Comparison of ENCODE assay signal across 1 cellular context in the genomic region with DNA sequence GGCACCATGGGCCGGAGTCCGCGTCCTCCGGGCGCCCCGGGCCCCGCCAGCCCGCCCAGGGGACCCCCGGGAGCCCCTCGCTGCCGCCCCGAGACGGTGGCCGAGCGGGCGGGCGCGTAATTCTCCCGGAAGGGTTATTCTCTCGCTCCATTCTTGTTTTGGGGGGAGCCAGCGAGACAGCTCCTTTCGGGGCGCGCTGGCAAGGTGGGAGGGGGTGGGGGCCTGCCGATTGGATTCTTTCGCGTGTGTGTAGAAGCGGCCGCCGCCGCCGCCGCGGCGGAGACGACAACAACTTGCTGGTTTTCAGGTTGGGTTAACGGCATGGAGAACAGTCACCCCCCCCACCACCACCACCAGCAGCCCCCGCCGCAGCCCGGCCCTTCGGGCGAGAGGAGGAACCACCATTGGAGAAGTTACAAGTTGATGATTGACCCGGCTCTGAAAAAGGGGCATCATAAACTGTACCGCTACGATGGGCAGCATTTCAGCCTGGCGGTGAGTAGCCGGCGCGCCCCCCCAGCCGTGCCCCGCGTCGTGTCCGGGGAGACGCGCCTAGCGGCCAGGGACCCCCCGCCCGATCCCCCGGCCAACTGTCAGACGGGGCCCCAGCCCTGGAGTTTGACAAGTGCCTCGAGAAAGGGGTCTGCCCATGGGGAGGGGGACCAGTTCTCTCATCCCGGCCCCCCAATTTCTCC.
TF ChIP-seq lines count a peak whose summit lies in the region.

No MANE protein-coding gene starts in this region.

TF ChIP-seq in IMR-90, 13 proteins besides CTCF, POLR2A, EP300 and RAD21:
- no peak for TF ChIP-seq RFX5 (IDR thresholded peaks at IDR 0.05; ENCODE audit: low read depth, low read length)
- no peak for TF ChIP-seq NFE2L2 (IDR thresholded peaks at IDR 0.05; ENCODE audit: low read depth, low read length)
- TF ChIP-seq, protein P1, sequence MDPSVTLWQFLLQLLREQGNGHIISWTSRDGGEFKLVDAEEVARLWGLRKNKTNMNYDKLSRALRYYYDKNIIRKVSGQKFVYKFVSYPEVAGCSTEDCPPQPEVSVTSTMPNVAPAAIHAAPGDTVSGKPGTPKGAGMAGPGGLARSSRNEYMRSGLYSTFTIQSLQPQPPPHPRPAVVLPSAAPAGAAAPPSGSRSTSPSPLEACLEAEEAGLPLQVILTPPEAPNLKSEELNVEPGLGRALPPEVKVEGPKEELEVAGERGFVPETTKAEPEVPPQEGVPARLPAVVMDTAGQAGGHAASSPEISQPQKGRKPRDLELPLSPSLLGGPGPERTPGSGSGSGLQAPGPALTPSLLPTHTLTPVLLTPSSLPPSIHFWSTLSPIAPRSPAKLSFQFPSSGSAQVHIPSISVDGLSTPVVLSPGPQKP (IDR thresholded peaks at IDR 0.05; ENCODE audit: borderline replicate concordance, low read depth, low read length), result no peak
- TF ChIP-seq MAFK (IDR thresholded peaks at IDR 0.05; ENCODE audit: low read depth, low read length), result no peak
- TF ChIP-seq BHLHE40 (IDR thresholded peaks at IDR 0.05; ENCODE audit: low read depth, low read length), result no peak
- no peak for TF ChIP-seq CHD1 (IDR thresholded peaks at IDR 0.05; ENCODE audit: low read depth, low read length)
- TF ChIP-seq, protein P2, sequence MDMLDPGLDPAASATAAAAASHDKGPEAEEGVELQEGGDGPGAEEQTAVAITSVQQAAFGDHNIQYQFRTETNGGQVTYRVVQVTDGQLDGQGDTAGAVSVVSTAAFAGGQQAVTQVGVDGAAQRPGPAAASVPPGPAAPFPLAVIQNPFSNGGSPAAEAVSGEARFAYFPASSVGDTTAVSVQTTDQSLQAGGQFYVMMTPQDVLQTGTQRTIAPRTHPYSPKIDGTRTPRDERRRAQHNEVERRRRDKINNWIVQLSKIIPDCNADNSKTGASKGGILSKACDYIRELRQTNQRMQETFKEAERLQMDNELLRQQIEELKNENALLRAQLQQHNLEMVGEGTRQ (IDR thresholded peaks at IDR 0.05; ENCODE audit: low read depth, low read length), result no peak
- no peak for TF ChIP-seq FOS (IDR thresholded peaks at IDR 0.05; ENCODE audit: low read depth, low read length)
- no peak for TF ChIP-seq MAZ (IDR thresholded peaks at IDR 0.05; ENCODE audit: borderline replicate concordance, low read depth, low read length)
- TF ChIP-seq CEBPB (IDR thresholded peaks at IDR 0.05; ENCODE audit: low read depth, low read length), result no peak
- TF ChIP-seq RCOR1 (IDR thresholded peaks at IDR 0.05; ENCODE audit: insufficient replicate concordance, low read length), result no peak
